8 cellular contexts compared by ENCODE assay signal in genomic region chr17:63446218-63446980, GRCh38. TPM values are rescaled to one million over a fixed set of nuclear protein-coding genes. Genes with fewer than 3 reads are reported as not detected.
DNase-seq lines count a peak whose midpoint lies in the region; ATAC-seq and TF ChIP-seq lines count a peak whose summit lies in the region.

CYB561 (minus strand) TSS chr17:63446306; CDS start chr17:63437547, 8,759 bp downstream.

- in situ Hi-C loops in SK-MEL-5 (cut with HindIII; ENCODE audit: low pct_unique_long_range_greater_than_20kb, low sequenced_read_pairs): no loop called here

- H3K27ac ChIP-seq in HUES48 (ENCODE audit: low read depth, low read length): peak within 1 kb of the TSS; percentile 69
- H3K27ac ChIP-seq in upper lobe of right lung: peak within 1 kb of the TSS; percentile 97

- H3K27ac Mint-ChIP-seq in activated naive CD8-positive, alpha-beta T cell: peak within 1 kb of the TSS; percentile 84

- peaks cover 12% of the 10 kb centered on the region for H3K4me1 Mint-ChIP-seq in activated naive CD8-positive, alpha-beta T cell (ENCODE audit: low read depth)

- H3K9ac ChIP-seq in HUES48 (ENCODE audit: low read depth, low read length): peak within 1 kb of the TSS; percentile 73

- no peaks in the 10 kb centered on the region for H3K36me3 ChIP-seq in HUES48 (ENCODE audit: control insufficient read depth, insufficient read depth, low read length)
- no peaks in the 10 kb centered on the region for H3K36me3 ChIP-seq in upper lobe of right lung

- ATAC-seq in GM21367 (IDR thresholded peaks at IDR 0.05; ENCODE audit: unreplicated experiment) (peak; percentile 57), Right ventricle myocardium superior (ENCODE audit: poor library complexity) (peak; percentile 87), upper lobe of right lung (peak; percentile 86)

- peak; percentile 28 for TF ChIP-seq CTCF in upper lobe of right lung (IDR thresholded peaks at IDR 0.05)

- H3K4me3 ChIP-seq in HUES48 (ENCODE audit: low read depth, low read length) (peak within 1 kb of the TSS; percentile 73), upper lobe of right lung (peak within 1 kb of the TSS; percentile 81)

- intact Hi-C loops in Right ventricle myocardium superior (cut with DNase I) (no loop called here), posterior vena cava (cut with DNase I) (no loop called here), upper lobe of right lung (cut with DNase I) (no loop called here)

- H3K9me3 ChIP-seq in HUES48 (ENCODE audit: control insufficient read depth, insufficient read depth, low read length) (no peaks in the 10 kb centered on the region), upper lobe of right lung (no peaks in the 10 kb centered on the region)

- no peaks in the 10 kb centered on the region for H3K9me3 Mint-ChIP-seq in activated naive CD8-positive, alpha-beta T cell (ENCODE audit: low read depth)

- no peaks in the 10 kb centered on the region for H3K27me3 Mint-ChIP-seq in activated naive CD8-positive, alpha-beta T cell

- H3K4me1 ChIP-seq in HUES48 (ENCODE audit: control insufficient read depth, insufficient read depth, low read length) (peaks cover 16% of the 10 kb centered on the region), upper lobe of right lung (peaks cover 26% of the 10 kb centered on the region)

- DNase-seq in DMS 273 (lab: John Stamatoyannopoulos, UW; ENCODE audit: unreplicated experiment) (peak; percentile 91), SK-MEL-5 (ENCODE audit: low read depth, low spot score) (peak; percentile 37), Right ventricle myocardium superior (peak; percentile 86), posterior vena cava (ENCODE audit: low spot score) (peak; percentile 94), upper lobe of right lung (peak; percentile 94)

- H3K36me3 Mint-ChIP-seq in activated naive CD8-positive, alpha-beta T cell: no peaks in the 10 kb centered on the region

- peaks cover 8% of the 10 kb centered on the region for H3K27me3 ChIP-seq in HUES48 (ENCODE audit: control insufficient read depth, insufficient read depth, low read length)
- no peaks in the 10 kb centered on the region for H3K27me3 ChIP-seq in upper lobe of right lung

- H3K4me3 Mint-ChIP-seq in activated naive CD8-positive, alpha-beta T cell: peak within 1 kb of the TSS; percentile 82

RNA-seq across cellular contexts. Expression of gene CYB561, which starts in this region (rescaled TPM):
- total RNA-seq in SK-MEL-5 (2014; rRNA removed; shearing (Covaris generic)): 0.61 and 0.67 TPM in 2 replicates
- polyA plus RNA-seq in SK-MEL-5 (2015; cell fraction: cytosol; rRNA removed): 2.6 and 4.1 TPM in 2 replicates
- polyA plus RNA-seq in SK-MEL-5 (2015; cell fraction: nucleus; rRNA removed): 2.8 and 12.3 TPM in 2 replicates
- total RNA-seq in Right ventricle myocardium superior: 18.9 TPM
- 10 to 100 TPM; 21.3 to 26.2 TPM for total RNA-seq in posterior vena cava
- 55.5 TPM for total RNA-seq in upper lobe of right lung

Comparison
In these comparisons a context has a peak if more than half of its experiments do, and no peak if none do; other contexts are left out.
1. Peak in every context shown above with its lines: DNase-seq, ATAC-seq, H3K4me3 ChIP-seq and H3K27ac ChIP-seq.
2. RNA of gene CYB561 (total RNA-seq): 55.5 TPM in upper lobe of right lung (single experiment), 21.3 to 26.2 TPM in posterior vena cava and 18.9 TPM in Right ventricle myocardium superior (single experiment); 0.61 to 0.67 TPM in SK-MEL-5; every median in the first group is over 10 times any median in the second.
3. DNase-seq: peak in every context shown above with its lines; median percentile 94 in posterior vena cava; 94 in upper lobe of right lung; 91 in DMS 273; 86 in Right ventricle myocardium superior; 37 in SK-MEL-5.